39 cellular contexts compared by ENCODE assay signal in the genomic region with DNA sequence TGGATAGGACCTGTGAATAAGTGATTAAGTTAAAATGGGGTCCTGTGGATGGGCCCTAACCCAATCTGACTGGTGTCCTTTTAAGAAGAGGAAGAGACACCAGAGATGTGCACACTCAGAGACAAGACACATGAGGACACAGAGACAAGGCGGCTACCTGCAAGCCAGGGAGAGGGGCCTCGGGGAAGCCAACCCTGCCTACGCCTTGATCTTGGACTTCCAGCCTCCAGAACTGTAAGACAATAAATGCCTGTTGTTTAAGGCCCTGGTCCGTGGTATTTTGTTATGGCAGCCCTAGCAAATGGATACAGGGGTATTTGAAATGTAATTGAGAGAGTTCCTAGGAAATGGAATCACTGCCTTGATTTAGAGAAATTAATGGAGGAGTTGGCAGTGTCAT.
"Had no signal": no experiment of that assay in that cellular context is flagged by ENCODE, and none has a peak within 500 bp of the region (broad histone marks: within the 10 kb centered on the region; RNA-seq: fewer than 3 reads in every experiment).

No MANE protein-coding gene starts in this region.

- H3K36me3 Mint-ChIP-seq: activated CD8-positive, alpha-beta memory T cell treated with anti-CD3 and anti-CD28 coated beads, Interleukin-2, amount 10 ng/mL, durations not matched to agents 7 days and 5 days; activated naive CD4-positive, alpha-beta T cell treated with anti-CD3 and anti-CD28 coated beads, Interleukin-2, amount 50 U/mL, for 24 hours; activated naive CD8-positive, alpha-beta T cell; activated naive CD8-positive, alpha-beta T cell treated with anti-CD3 and anti-CD28 coated beads, Interleukin-2, amount 10 ng/mL, durations not matched to agents 7 days and 5 days; brain; WTC11 had no signal

- H3K9me3 ChIP-seq: ascending aorta had no signal

- H3K4me3 ChIP-seq: ascending aorta, cardiac muscle cell had no signal

- H3K4me1 ChIP-seq: ascending aorta had no signal

- FAIRE-seq: TTC549 had no signal

- H3K27me3 ChIP-seq: ascending aorta, cardiac muscle cell had no signal

- DNase-seq: activated CD4-positive, alpha-beta memory T cell treated with anti-CD3 and anti-CD28 coated beads, Interleukin-2, amount 10 ng/mL, durations not matched to agents 7 days and 5 days; activated CD4-positive, alpha-beta T cell treated with anti-CD3 and anti-CD28 coated beads for 1 hour; activated CD4-positive, alpha-beta T cell treated with anti-CD3 and anti-CD28 coated beads for 36 hours; activated CD4-positive, alpha-beta T cell treated with anti-CD3 and anti-CD28 coated beads for 48 hours; activated CD4-positive, alpha-beta T cell treated with anti-CD3 and anti-CD28 coated beads, Interleukin-2, amount 10 ng/mL, durations not matched to agents 7 days and 5 days; activated CD4-positive, alpha-beta T cell treated with anti-CD3 and anti-CD28 coated beads, Interleukin-2, amount 50 U/mL, for 48 hours; activated CD4-positive, CD25-positive, alpha-beta regulatory T cell; activated CD8-positive, alpha-beta memory T cell treated with anti-CD3 and anti-CD28 coated beads for 24 hours; activated CD8-positive, alpha-beta memory T cell treated with anti-CD3 and anti-CD28 coated beads, Interleukin-2, amount 10 ng/mL, durations not matched to agents 7 days and 5 days; activated CD8-positive, alpha-beta memory T cell treated with anti-CD3 and anti-CD28 coated beads, Interleukin-2, amount 50 U/mL, for 48 hours; activated CD8-positive, alpha-beta T cell treated with anti-CD3 and anti-CD28 coated beads, Interleukin-2, amount 10 ng/mL, durations not matched to agents 7 days and 5 days; activated effector memory CD4-positive, alpha-beta T cell treated with Interleukin-2 at 50 U/mL for 16 hours; activated gamma-delta T cell; activated naive CD4-positive, alpha-beta T cell treated with anti-CD3 and anti-CD28 coated beads, Interleukin-2, amount 10 ng/mL, durations not matched to agents 7 days and 5 days; activated naive CD4-positive, alpha-beta T cell treated with Interleukin-2 at 50 U/mL for 16 hours; activated naive CD8-positive, alpha-beta T cell treated with anti-CD3 and anti-CD28 coated beads, Interleukin-2, amount 10 ng/mL, durations not matched to agents 7 days and 5 days; activated naive CD8-positive, alpha-beta T cell treated with anti-CD3 and anti-CD28 coated beads, Interleukin-2, amount 50 U/mL, for 24 hours; activated T-cell treated with anti-CD3 and anti-CD28 coated beads, Interleukin-2, amount 50 U/mL, for 24 hours; activated T-cell treated with anti-CD3 and anti-CD28 coated beads, Interleukin-2, amount 50 U/mL, for 48 hours; amygdala; anterior cingulate cortex; caudate nucleus; cerebellar nuclear complex; T-helper 1 cell; T-helper 2 cell; T-helper 9 cell; WERI-Rb-1 had no signal

- H3K4me1 Mint-ChIP-seq: activated CD4-positive, alpha-beta T cell treated with anti-CD3 and anti-CD28 coated beads for 36 hours; activated naive CD4-positive, alpha-beta T cell treated with anti-CD3 and anti-CD28 coated beads, Interleukin-2, amount 50 U/mL, for 24 hours; activated naive CD8-positive, alpha-beta T cell treated with anti-CD3 and anti-CD28 coated beads, Interleukin-2, amount 50 U/mL, for 24 hours; central memory CD8-positive, alpha-beta T cell; WTC11 had no signal

- H3K27ac ChIP-seq: ascending aorta, cardiac muscle cell, WERI-Rb-1 had no signal

- ATAC-seq: activated CD4-positive, alpha-beta T cell treated with anti-CD3 and anti-CD28 coated beads for 36 hours; activated CD4-positive, CD25-positive, alpha-beta regulatory T cell treated with anti-CD3 and anti-CD28 coated beads, Interleukin-2, amount 50 U/mL, for 24 hours; activated CD8-positive, alpha-beta memory T cell treated with anti-CD3 and anti-CD28 coated beads, Interleukin-2, amount 10 ng/mL, durations not matched to agents 7 days and 5 days; activated CD8-positive, alpha-beta T cell treated with anti-CD3 and anti-CD28 coated beads, Interleukin-2, amount 10 ng/mL, durations not matched to agents 7 days and 5 days; activated naive CD8-positive, alpha-beta T cell treated with anti-CD3 and anti-CD28 coated beads, Interleukin-2, amount 50 U/mL, for 24 hours; WTC11 had no signal

- H3K4me3 Mint-ChIP-seq: activated CD4-positive, alpha-beta memory T cell treated with anti-CD3 and anti-CD28 coated beads, Interleukin-2, amount 10 ng/mL, durations not matched to agents 7 days and 5 days; activated CD4-positive, alpha-beta T cell treated with anti-CD3 and anti-CD28 coated beads for 36 hours; activated CD4-positive, alpha-beta T cell treated with anti-CD3 and anti-CD28 coated beads, Interleukin-2, amount 10 ng/mL, durations not matched to agents 7 days and 5 days; activated CD8-positive, alpha-beta memory T cell treated with anti-CD3 and anti-CD28 coated beads, Interleukin-2, amount 10 ng/mL, durations not matched to agents 7 days and 5 days; activated CD8-positive, alpha-beta T cell treated with anti-CD3 and anti-CD28 coated beads, Interleukin-2, amount 10 ng/mL, durations not matched to agents 7 days and 5 days; activated naive CD4-positive, alpha-beta T cell treated with anti-CD3 and anti-CD28 coated beads, Interleukin-2, amount 10 ng/mL, durations not matched to agents 7 days and 5 days; activated naive CD4-positive, alpha-beta T cell treated with anti-CD3 and anti-CD28 coated beads, Interleukin-2, amount 50 U/mL, for 24 hours; activated naive CD8-positive, alpha-beta T cell; activated naive CD8-positive, alpha-beta T cell treated with anti-CD3 and anti-CD28 coated beads, Interleukin-2, amount 10 ng/mL, durations not matched to agents 7 days and 5 days; activated naive CD8-positive, alpha-beta T cell treated with anti-CD3 and anti-CD28 coated beads, Interleukin-2, amount 50 U/mL, for 24 hours; activated T-cell treated with anti-CD3 and anti-CD28 coated beads, Interleukin-2, amount 50 U/mL, for 24 hours; brain; central memory CD8-positive, alpha-beta T cell; T-helper 1 cell treated with Interleukin-12 subunit alpha and Interleukin-12 subunit beta and Interleukin-4 antibody, amounts not matched to agents 30 μg/mL and 1 μg/mL, for 36 hours; T-helper 2 cell treated with Interferon-gamma antibody and Interleukin-4, amounts not matched to agents 5 μg/mL and 100 μg/mL, for 36 hours; WTC11 had no signal

- H3K36me3 ChIP-seq: ascending aorta, cardiac muscle cell, WERI-Rb-1 had no signal

- H3K27ac Mint-ChIP-seq: activated CD4-positive, alpha-beta memory T cell treated with anti-CD3 and anti-CD28 coated beads, Interleukin-2, amount 10 ng/mL, durations not matched to agents 7 days and 5 days; activated CD4-positive, alpha-beta T cell treated with anti-CD3 and anti-CD28 coated beads for 36 hours; activated CD4-positive, alpha-beta T cell treated with anti-CD3 and anti-CD28 coated beads, Interleukin-2, amount 10 ng/mL, durations not matched to agents 7 days and 5 days; activated CD8-positive, alpha-beta memory T cell treated with anti-CD3 and anti-CD28 coated beads, Interleukin-2, amount 10 ng/mL, durations not matched to agents 7 days and 5 days; activated CD8-positive, alpha-beta T cell treated with anti-CD3 and anti-CD28 coated beads, Interleukin-2, amount 10 ng/mL, durations not matched to agents 7 days and 5 days; activated naive CD4-positive, alpha-beta T cell treated with anti-CD3 and anti-CD28 coated beads, Interleukin-2, amount 10 ng/mL, durations not matched to agents 7 days and 5 days; activated naive CD4-positive, alpha-beta T cell treated with anti-CD3 and anti-CD28 coated beads, Interleukin-2, amount 50 U/mL, for 24 hours; activated naive CD8-positive, alpha-beta T cell; activated naive CD8-positive, alpha-beta T cell treated with anti-CD3 and anti-CD28 coated beads, Interleukin-2, amount 10 ng/mL, durations not matched to agents 7 days and 5 days; activated naive CD8-positive, alpha-beta T cell treated with anti-CD3 and anti-CD28 coated beads, Interleukin-2, amount 50 U/mL, for 24 hours; activated T-cell treated with anti-CD3 and anti-CD28 coated beads, Interleukin-2, amount 50 U/mL, for 24 hours; activated T-helper 2 cell treated with anti-CD3 and anti-CD28 coated beads, Interferon-gamma antibody, Interleukin-2, Interleukin-4, amounts not matched to agents 10 μg/mL and 5 μg/mL and 100 μg/mL, durations not matched to agents 14 hours and 24 hours and 36 hours; brain; T-helper 1 cell treated with Interleukin-12 subunit alpha and Interleukin-12 subunit beta and Interleukin-4 antibody, amounts not matched to agents 30 μg/mL and 1 μg/mL, for 36 hours; T-helper 2 cell treated with Interferon-gamma antibody and Interleukin-4, amounts not matched to agents 5 μg/mL and 100 μg/mL, for 36 hours; WTC11 had no signal

- H3K9me3 Mint-ChIP-seq: activated CD4-positive, alpha-beta memory T cell treated with anti-CD3 and anti-CD28 coated beads, Interleukin-2, amount 10 ng/mL, durations not matched to agents 7 days and 5 days; activated naive CD4-positive, alpha-beta T cell treated with anti-CD3 and anti-CD28 coated beads, Interleukin-2, amount 50 U/mL, for 24 hours; activated naive CD8-positive, alpha-beta T cell treated with anti-CD3 and anti-CD28 coated beads, Interleukin-2, amount 50 U/mL, for 24 hours; activated T-cell treated with anti-CD3 and anti-CD28 coated beads, Interleukin-2, amount 50 U/mL, for 24 hours; activated T-helper 2 cell treated with anti-CD3 and anti-CD28 coated beads, Interferon-gamma antibody, Interleukin-2, Interleukin-4, amounts not matched to agents 10 μg/mL and 5 μg/mL and 100 μg/mL, durations not matched to agents 14 hours and 24 hours and 36 hours; brain; central memory CD8-positive, alpha-beta T cell; WTC11 had no signal
